In the genomic region with DNA sequence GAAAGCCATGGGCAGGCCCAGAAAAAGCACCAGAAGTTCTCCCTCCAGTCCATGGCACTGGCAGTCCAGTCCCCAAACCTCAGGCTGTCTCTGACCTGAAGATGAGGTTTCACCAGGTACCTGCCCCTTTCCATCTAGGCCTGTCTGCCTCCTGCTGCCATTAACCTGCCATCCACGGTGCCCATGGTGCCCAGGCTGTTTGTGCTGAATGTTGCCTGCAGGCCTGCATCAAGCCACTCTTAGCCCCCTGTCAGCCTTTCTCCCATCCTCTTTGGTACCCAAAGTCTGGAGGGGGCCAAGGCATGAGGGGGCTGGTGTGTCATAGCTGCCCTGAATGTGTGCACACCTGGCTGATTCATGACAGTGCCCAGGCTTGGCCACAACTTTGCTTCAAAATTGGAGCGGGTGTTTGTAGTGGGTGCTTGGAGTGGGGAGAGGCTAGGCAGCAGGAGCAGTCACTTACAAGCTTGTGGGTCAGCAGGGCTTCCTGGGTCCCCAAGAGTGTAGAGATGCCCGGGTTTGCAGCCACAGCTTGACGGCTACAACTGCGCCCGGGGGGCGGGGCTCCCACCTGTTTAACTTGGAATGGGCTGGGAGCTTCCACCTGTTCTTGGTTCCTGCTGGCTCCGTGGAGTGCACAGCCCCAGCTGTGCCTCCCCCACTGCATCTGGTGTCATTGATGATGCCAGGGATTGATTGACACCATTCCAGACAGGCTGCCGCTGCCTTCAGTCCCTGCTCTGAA, we compare ENCODE assay signal across 27 cellular contexts.
"Had no signal": no experiment of that assay in that cellular context is flagged by ENCODE, and none has a peak within 500 bp of the region (broad histone marks: within the 10 kb centered on the region; RNA-seq: fewer than 3 reads in every experiment).

No MANE protein-coding gene starts in this region.

- H3K4me1 Mint-ChIP-seq: activated B cell treated with CpG ODN at 0.5 μM for 24 hours; activated T-helper 17 cell treated with anti-CD3 and anti-CD28 coated beads, Interleukin-2, amount 50 U/mL, for 72 hours; nephron progenitor cell; stimulated activated effector memory CD8-positive, alpha-beta T cell treated with anti-CD3 and anti-CD28 coated beads, Interleukin-12 subunit alpha, Interleukin-12 subunit beta, amount 100 ng/mL, for 72 hours had no signal

- H3K36me3 ChIP-seq: brain microvascular endothelial cell, esophagus squamous epithelium, heart right ventricle, left lung, ovary, prostate gland had no signal

- H3K4me1 ChIP-seq: esophagus squamous epithelium, heart right ventricle, left lung, prostate gland had no signal

- H3K4me3 Mint-ChIP-seq: activated B cell treated with CpG ODN at 0.5 μM for 24 hours; activated CD8-positive, alpha-beta T cell treated with anti-CD3 and anti-CD28 coated beads for 36 hours; activated T-cell treated with anti-CD3 and anti-CD28 coated beads, Interleukin-2, amount 50 U/mL, for 4 hours; activated T-helper 17 cell treated with anti-CD3 and anti-CD28 coated beads, Interleukin-2, amount 50 U/mL, for 72 hours; dendritic cell treated with granulocyte-macrophage colony-stimulating factor and Interleukin-4, amounts not matched to agents 40 ng/mL and 50 ng/mL, for 4 days; nephron progenitor cell; stimulated activated effector memory CD8-positive, alpha-beta T cell treated with anti-CD3 and anti-CD28 coated beads, Interleukin-12 subunit alpha, Interleukin-12 subunit beta, amount 100 ng/mL, for 72 hours; stimulated activated naive CD8-positive, alpha-beta T cell treated with anti-CD3 and anti-CD28 coated beads, Interleukin-15, Interleukin-2, amounts not matched to agents 100 ng/mL and 50 ng/mL, for 24 hours had no signal

- H3K27me3 Mint-ChIP-seq: activated B cell treated with CpG ODN at 0.5 μM for 24 hours; activated CD8-positive, alpha-beta T cell treated with anti-CD3 and anti-CD28 coated beads for 36 hours; activated T-helper 17 cell treated with anti-CD3 and anti-CD28 coated beads, Interleukin-2, amount 50 U/mL, for 72 hours; dendritic cell treated with granulocyte-macrophage colony-stimulating factor and Interleukin-4, amounts not matched to agents 40 ng/mL and 50 ng/mL, for 4 days; naive B cell; stimulated activated naive CD8-positive, alpha-beta T cell treated with anti-CD3 and anti-CD28 coated beads, Interleukin-15, Interleukin-2, amounts not matched to agents 100 ng/mL and 50 ng/mL, for 24 hours had no signal

- H3K27me3 ChIP-seq: brain microvascular endothelial cell, esophagus squamous epithelium, heart right ventricle, left lung, ovary had no signal

- H3K9me3 ChIP-seq: prostate gland had no signal

- H3K4me3 ChIP-seq: esophagus squamous epithelium, heart right ventricle, left lung, ovary, prostate gland had no signal

- H3K9me3 Mint-ChIP-seq: stimulated activated effector memory CD8-positive, alpha-beta T cell treated with anti-CD3 and anti-CD28 coated beads, Interleukin-12 subunit alpha, Interleukin-12 subunit beta, amount 100 ng/mL, for 72 hours had no signal

- H3K27ac Mint-ChIP-seq: activated B cell treated with CpG ODN at 0.5 μM for 24 hours; activated CD8-positive, alpha-beta T cell treated with anti-CD3 and anti-CD28 coated beads for 36 hours; activated T-helper 17 cell treated with anti-CD3 and anti-CD28 coated beads, Interleukin-2, amount 50 U/mL, for 72 hours; dendritic cell treated with granulocyte-macrophage colony-stimulating factor and Interleukin-4, amounts not matched to agents 40 ng/mL and 50 ng/mL, for 4 days; naive B cell; nephron progenitor cell; stimulated activated effector memory CD8-positive, alpha-beta T cell treated with anti-CD3 and anti-CD28 coated beads, Interleukin-12 subunit alpha, Interleukin-12 subunit beta, amount 100 ng/mL, for 72 hours; stimulated activated naive CD8-positive, alpha-beta T cell treated with anti-CD3 and anti-CD28 coated beads, Interleukin-15, Interleukin-2, amounts not matched to agents 100 ng/mL and 50 ng/mL, for 24 hours had no signal

- DNase-seq: activated B cell treated with CpG ODN at 0.5 μM for 24 hours; activated CD4-positive, alpha-beta T cell treated with anti-CD3 and anti-CD28 coated beads, Interleukin-2, amount 50 U/mL, for 1 hour; activated CD8-positive, alpha-beta T cell treated with anti-CD3 and anti-CD28 coated beads for 36 hours; activated gamma-delta T cell treated with Interleukin-2 at 50 U/mL for 16 hours; activated naive CD4-positive, alpha-beta T cell treated with anti-CD3 and anti-CD28 coated beads, Interleukin-2, amount 50 U/mL, for 16 hours; activated T-cell treated with anti-CD3 and anti-CD28 coated beads, Interleukin-2, amount 50 U/mL, for 4 hours; amniotic stem cell; brain microvascular endothelial cell; caudate nucleus; esophagus squamous epithelium; foreskin melanocyte; heart right ventricle; kidney glomerular epithelial cell; naive B cell; nephron progenitor cell; ovary; retina; small intestine; stimulated activated CD4-positive, alpha-beta T cell treated with anti-CD3 and anti-CD28 coated beads, Interleukin-4, amount 100 ng/mL, for 24 hours; substantia nigra had no signal

- H3K27ac ChIP-seq: brain microvascular endothelial cell, esophagus squamous epithelium, heart right ventricle, left lung, ovary, prostate gland had no signal

- ATAC-seq: activated CD8-positive, alpha-beta T cell treated with anti-CD3 and anti-CD28 coated beads for 36 hours; activated T-cell treated with anti-CD3 and anti-CD28 coated beads, Interleukin-2, amount 50 U/mL, for 4 hours; activated T-helper 17 cell treated with anti-CD3 and anti-CD28 coated beads, Interleukin-2, amount 50 U/mL, for 72 hours; left lung; sciatic nerve; stimulated activated effector memory CD8-positive, alpha-beta T cell treated with anti-CD3 and anti-CD28 coated beads, Interleukin-12 subunit alpha, Interleukin-12 subunit beta, amount 100 ng/mL, for 72 hours had no signal

- H3K36me3 Mint-ChIP-seq: stimulated activated effector memory CD8-positive, alpha-beta T cell treated with anti-CD3 and anti-CD28 coated beads, Interleukin-12 subunit alpha, Interleukin-12 subunit beta, amount 100 ng/mL, for 72 hours had no signal
